1 cellular context compared by ENCODE assay signal in the genomic region with DNA sequence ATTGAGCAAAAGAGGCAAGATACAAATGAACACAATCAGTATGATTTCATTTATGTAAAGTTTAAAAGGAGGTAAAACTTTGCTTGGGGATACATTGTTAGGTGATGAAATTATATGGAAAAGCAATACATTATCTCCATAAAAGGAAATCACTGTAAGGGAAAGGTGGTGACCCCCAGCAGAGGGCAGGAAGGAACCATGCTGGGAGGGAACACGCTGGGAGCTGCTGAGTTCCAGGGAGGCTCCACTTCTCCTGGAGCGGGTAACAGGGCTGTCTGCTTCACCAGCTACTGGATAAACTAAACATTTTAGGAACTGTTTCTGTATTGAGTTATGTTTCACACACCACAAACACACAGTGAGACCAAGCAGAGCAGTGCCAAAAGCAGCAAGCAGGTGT.
TF ChIP-seq lines count a peak whose summit lies in the region.

No MANE protein-coding gene starts in this region.

TF ChIP-seq in GM23338, 12 proteins besides CTCF, POLR2A, EP300 and RAD21 (continued from another document):
- TF ChIP-seq, protein P1, sequence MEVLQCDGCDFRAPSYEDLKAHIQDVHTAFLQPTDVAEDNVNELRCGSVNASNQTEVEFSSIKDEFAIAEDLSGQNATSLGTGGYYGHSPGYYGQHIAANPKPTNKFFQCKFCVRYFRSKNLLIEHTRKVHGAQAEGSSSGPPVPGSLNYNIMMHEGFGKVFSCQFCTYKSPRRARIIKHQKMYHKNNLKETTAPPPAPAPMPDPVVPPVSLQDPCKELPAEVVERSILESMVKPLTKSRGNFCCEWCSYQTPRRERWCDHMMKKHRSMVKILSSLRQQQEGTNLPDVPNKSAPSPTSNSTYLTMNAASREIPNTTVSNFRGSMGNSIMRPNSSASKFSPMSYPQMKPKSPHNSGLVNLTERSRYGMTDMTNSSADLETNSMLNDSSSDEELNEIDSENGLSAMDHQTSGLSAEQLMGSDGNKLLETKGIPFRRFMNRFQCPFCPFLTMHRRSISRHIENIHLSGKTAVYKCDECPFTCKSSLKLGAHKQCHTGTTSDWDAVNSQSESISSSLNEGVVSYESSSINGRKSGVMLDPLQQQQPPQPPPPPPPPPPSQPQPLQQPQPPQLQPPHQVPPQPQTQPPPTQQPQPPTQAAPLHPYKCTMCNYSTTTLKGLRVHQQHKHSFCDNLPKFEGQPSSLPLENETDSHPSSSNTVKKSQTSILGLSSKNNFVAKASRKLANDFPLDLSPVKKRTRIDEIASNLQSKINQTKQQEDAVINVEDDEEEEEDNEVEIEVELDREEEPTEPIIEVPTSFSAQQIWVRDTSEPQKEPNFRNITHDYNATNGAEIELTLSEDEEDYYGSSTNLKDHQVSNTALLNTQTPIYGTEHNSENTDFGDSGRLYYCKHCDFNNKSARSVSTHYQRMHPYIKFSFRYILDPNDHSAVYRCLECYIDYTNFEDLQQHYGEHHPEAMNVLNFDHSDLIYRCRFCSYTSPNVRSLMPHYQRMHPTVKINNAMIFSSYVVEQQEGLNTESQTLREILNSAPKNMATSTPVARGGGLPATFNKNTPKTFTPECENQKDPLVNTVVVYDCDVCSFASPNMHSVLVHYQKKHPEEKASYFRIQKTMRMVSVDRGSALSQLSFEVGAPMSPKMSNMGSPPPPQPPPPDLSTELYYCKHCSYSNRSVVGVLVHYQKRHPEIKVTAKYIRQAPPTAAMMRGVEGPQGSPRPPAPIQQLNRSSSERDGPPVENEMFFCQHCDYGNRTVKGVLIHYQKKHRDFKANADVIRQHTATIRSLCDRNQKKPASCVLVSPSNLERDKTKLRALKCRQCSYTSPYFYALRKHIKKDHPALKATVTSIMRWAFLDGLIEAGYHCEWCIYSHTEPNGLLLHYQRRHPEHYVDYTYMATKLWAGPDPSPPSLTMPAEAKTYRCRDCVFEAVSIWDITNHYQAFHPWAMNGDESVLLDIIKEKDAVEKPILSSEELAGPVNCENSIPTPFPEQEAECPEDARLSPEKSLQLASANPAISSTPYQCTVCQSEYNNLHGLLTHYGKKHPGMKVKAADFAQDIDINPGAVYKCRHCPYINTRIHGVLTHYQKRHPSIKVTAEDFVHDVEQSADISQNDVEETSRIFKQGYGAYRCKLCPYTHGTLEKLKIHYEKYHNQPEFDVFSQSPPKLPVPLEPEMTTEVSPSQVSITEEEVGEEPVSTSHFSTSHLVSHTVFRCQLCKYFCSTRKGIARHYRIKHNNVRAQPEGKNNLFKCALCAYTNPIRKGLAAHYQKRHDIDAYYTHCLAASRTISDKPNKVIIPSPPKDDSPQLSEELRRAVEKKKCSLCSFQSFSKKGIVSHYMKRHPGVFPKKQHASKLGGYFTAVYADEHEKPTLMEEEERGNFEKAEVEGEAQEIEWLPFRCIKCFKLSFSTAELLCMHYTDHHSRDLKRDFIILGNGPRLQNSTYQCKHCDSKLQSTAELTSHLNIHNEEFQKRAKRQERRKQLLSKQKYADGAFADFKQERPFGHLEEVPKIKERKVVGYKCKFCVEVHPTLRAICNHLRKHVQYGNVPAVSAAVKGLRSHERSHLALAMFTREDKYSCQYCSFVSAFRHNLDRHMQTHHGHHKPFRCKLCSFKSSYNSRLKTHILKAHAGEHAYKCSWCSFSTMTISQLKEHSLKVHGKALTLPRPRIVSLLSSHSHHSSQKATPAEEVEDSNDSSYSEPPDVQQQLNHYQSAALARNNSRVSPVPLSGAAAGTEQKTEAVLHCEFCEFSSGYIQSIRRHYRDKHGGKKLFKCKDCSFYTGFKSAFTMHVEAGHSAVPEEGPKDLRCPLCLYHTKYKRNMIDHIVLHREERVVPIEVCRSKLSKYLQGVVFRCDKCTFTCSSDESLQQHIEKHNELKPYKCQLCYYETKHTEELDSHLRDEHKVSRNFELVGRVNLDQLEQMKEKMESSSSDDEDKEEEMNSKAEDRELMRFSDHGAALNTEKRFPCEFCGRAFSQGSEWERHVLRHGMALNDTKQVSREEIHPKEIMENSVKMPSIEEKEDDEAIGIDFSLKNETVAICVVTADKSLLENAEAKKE (CRISPR knock-in tag; IDR thresholded peaks at IDR 0.05) = no peak
- TF ChIP-seq ZNF331 (CRISPR knock-in tag; IDR thresholded peaks at IDR 0.05; ENCODE audit: low read depth) = no peak
- no peak for TF ChIP-seq POLR2AphosphoS5 (IDR thresholded peaks at IDR 0.05; ENCODE audit: low read depth)
- TF ChIP-seq ZNF114 (CRISPR knock-in tag; IDR thresholded peaks at IDR 0.05) = no peak
- TF ChIP-seq, protein P2, sequence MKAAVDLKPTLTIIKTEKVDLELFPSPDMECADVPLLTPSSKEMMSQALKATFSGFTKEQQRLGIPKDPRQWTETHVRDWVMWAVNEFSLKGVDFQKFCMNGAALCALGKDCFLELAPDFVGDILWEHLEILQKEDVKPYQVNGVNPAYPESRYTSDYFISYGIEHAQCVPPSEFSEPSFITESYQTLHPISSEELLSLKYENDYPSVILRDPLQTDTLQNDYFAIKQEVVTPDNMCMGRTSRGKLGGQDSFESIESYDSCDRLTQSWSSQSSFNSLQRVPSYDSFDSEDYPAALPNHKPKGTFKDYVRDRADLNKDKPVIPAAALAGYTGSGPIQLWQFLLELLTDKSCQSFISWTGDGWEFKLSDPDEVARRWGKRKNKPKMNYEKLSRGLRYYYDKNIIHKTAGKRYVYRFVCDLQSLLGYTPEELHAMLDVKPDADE (IDR thresholded peaks at IDR 0.05) = no peak
- TF ChIP-seq NANOG (IDR thresholded peaks at IDR 0.05; ENCODE audit: borderline replicate concordance) = no peak
- no peak for TF ChIP-seq CREB1 (CRISPR knock-in tag; IDR thresholded peaks at IDR 0.05; ENCODE audit: low read depth)
